In genomic region chr17:69879576-69879975, GRCh38 we compare ENCODE assay signal across 22 cellular contexts.
A peak's percentile ranks its signal among the peaks of the same experiment; 100 is the strongest.
DNase-seq lines count a peak whose midpoint lies in the region; ATAC-seq, FAIRE-seq and TF ChIP-seq lines count a peak whose summit lies in the region.
"Had no signal": no experiment of that assay in that cellular context is flagged by ENCODE, and none has a peak within 500 bp of the region (broad histone marks: within the 10 kb centered on the region; RNA-seq: fewer than 3 reads in every experiment).

No MANE protein-coding gene starts in this region.

- H4K20me1 ChIP-seq in HepG2 (ENCODE audit: insufficient read depth, low read length): no peaks in the 10 kb centered on the region
- no peaks in the 10 kb centered on the region for H4K20me1 ChIP-seq in IMR-90 (ENCODE audit: insufficient read depth, low read length)
- H4K20me1 ChIP-seq: BLaER1 had no signal

- H3K36me3 Mint-ChIP-seq in naive thymus-derived CD8-positive, alpha-beta T cell: no peaks in the 10 kb centered on the region
- H3K36me3 Mint-ChIP-seq: CD4-positive, CD25-positive, alpha-beta regulatory T cell; CD8-positive, alpha-beta T cell had no signal

- peaks cover 86% of the 10 kb centered on the region for H3K9me3 ChIP-seq in HepG2 (ENCODE audit: low read length)
- H3K9me3 ChIP-seq in right lobe of liver: no peaks in the 10 kb centered on the region
- peaks cover 3% of the 10 kb centered on the region; the same call in 1 of the 2 replicates for H3K9me3 ChIP-seq in IMR-90 (ENCODE audit: control insufficient read depth, insufficient read depth, low read length)
- no peaks in the 10 kb centered on the region for H3K9me3 ChIP-seq in pancreas
- H3K9me3 ChIP-seq in right atrium auricular region: no peaks in the 10 kb centered on the region
- H3K9me3 ChIP-seq: BLaER1, Caco-2 had no signal

- CTCF ChIA-PET in HepG2 (lab: Yijun Ruan, JAX; ENCODE audit: low intra/inter-chr PET ratio, low total read pairs) (no interaction called here), IMR-90 (lab: Yijun Ruan, JAX) (interaction anchor here (0.6 to 1.2 kb wide), 2 partner anchors 14 to 270 kb away, joined by 3 read pairs; no protein-coding TSS in a partner anchor)

- no peaks in the 10 kb centered on the region for H3K79me2 ChIP-seq in HepG2 (ENCODE audit: insufficient read depth, low read length)

- no peak for TF ChIP-seq EP300 in HepG2 (IDR thresholded peaks at IDR 0.05; ENCODE audit: low read depth in 2 of 2, low read length in 2 of 2)
- no peak for TF ChIP-seq EP300 in HepG2 (CRISPR knock-in tag; IDR thresholded peaks at IDR 0.05; ENCODE audit: borderline replicate concordance)

- H3K27ac ChIP-seq in HepG2 (ENCODE audit: extremely low read length, insufficient read depth, low read length) (no peak overlapping the region), right lobe of liver (no peak overlapping the region), IMR-90 (ENCODE audit: insufficient read depth, low read length) (no peak overlapping the region), pancreas (no peak overlapping the region), right atrium auricular region (no peak overlapping the region)
- H3K27ac ChIP-seq: BLaER1, C4-2B, GM23248 had no signal

- no peak overlapping the region for H3K56ac ChIP-seq in IMR-90 (ENCODE audit: extremely low read depth, insufficient read depth, low read length)

- no peak overlapping the region for H3K4me3 Mint-ChIP-seq in naive thymus-derived CD8-positive, alpha-beta T cell
- H3K4me3 Mint-ChIP-seq: B cell; CD4-positive, CD25-positive, alpha-beta regulatory T cell; CD8-positive, alpha-beta T cell had no signal

- H4K91ac ChIP-seq in IMR-90 (ENCODE audit: insufficient read depth, low read depth, low read length): no peak overlapping the region

- dilution Hi-C loops in IMR-90 (cut with HindIII; ENCODE audit: low sequenced_read_pairs, unreplicated experiment): no loop called here

- H3K23ac ChIP-seq in IMR-90 (ENCODE audit: low read depth, low read length): no peak overlapping the region

- ATAC-seq in HepG2 (no peak), right lobe of liver (no peak), IMR-90 (ENCODE audit: low read depth) (no peak), pancreas (no peak)
- ATAC-seq in naive thymus-derived CD8-positive, alpha-beta T cell: no peak
- ATAC-seq: CD8-positive, alpha-beta T cell; GM12878 had no signal

- no peaks in the 10 kb centered on the region for H3K4me1 Mint-ChIP-seq in naive thymus-derived CD8-positive, alpha-beta T cell
- H3K4me1 Mint-ChIP-seq: B cell; CD4-positive, CD25-positive, alpha-beta regulatory T cell had no signal

- TF ChIP-seq CTCF in HepG2 (CRISPR knock-in tag; IDR thresholded peaks at IDR 0.05) (no peak), right lobe of liver (IDR thresholded peaks at IDR 0.05) (no peak), IMR-90 (conservative IDR thresholded peaks at IDR 0.05; ENCODE audit: low read depth, low read length) (no peak), pancreas (IDR thresholded peaks at IDR 0.05) (no peak), right atrium auricular region (IDR thresholded peaks at IDR 0.05) (no peak)

- no peaks in the 10 kb centered on the region for H3K79me1 ChIP-seq in IMR-90 (ENCODE audit: low read depth in 1 of 2, low read length in 2 of 2)

- H3K27me3 ChIP-seq in HepG2 (ENCODE audit: control insufficient read depth in 1 of 2, insufficient read depth in 2 of 2, low read length in 2 of 2): no peaks in the 10 kb centered on the region
- H3K27me3 ChIP-seq in right lobe of liver: no peaks in the 10 kb centered on the region
- no peaks in the 10 kb centered on the region for H3K27me3 ChIP-seq in IMR-90 (ENCODE audit: control insufficient read depth, insufficient read depth, low read length)
- H3K27me3 ChIP-seq in pancreas: no peaks in the 10 kb centered on the region
- no peaks in the 10 kb centered on the region for H3K27me3 ChIP-seq in right atrium auricular region
- H3K27me3 ChIP-seq: BLaER1 had no signal

- no peaks in the 10 kb centered on the region for H3K9me1 ChIP-seq in IMR-90 (ENCODE audit: insufficient read depth, low read length)

- H3K9ac ChIP-seq in HepG2 (ENCODE audit: insufficient read depth, low read depth, low read length) (no peak overlapping the region), IMR-90 (ENCODE audit: low read depth, low read length) (no peak overlapping the region)
- H3K9ac ChIP-seq: BLaER1, GM23248 had no signal

- H3K4me1 ChIP-seq in HepG2 (ENCODE audit: insufficient read depth, low read length) (no peaks in the 10 kb centered on the region), right lobe of liver (no peaks in the 10 kb centered on the region), IMR-90 (ENCODE audit: control insufficient read depth, insufficient read depth, low read length) (no peaks in the 10 kb centered on the region), pancreas (no peaks in the 10 kb centered on the region), right atrium auricular region (no peaks in the 10 kb centered on the region)
- H3K4me1 ChIP-seq: BLaER1, Caco-2 had no signal

- peaks cover 0 to 2% (median 1%) of the 10 kb centered on the region in 5 donors for H3K27me3 Mint-ChIP-seq in naive thymus-derived CD8-positive, alpha-beta T cell
- H3K27me3 Mint-ChIP-seq: B cell; CD4-positive, CD25-positive, alpha-beta regulatory T cell had no signal

- H2AFZ ChIP-seq in HepG2 (ENCODE audit: low read length): no peak overlapping the region
- no peak overlapping the region for H2AFZ ChIP-seq in IMR-90 (replicated peaks; ENCODE audit: low read length, poor library complexity)
- H2AFZ ChIP-seq: GM23248 had no signal

- POLR2A ChIA-PET in HepG2 (lab: Yijun Ruan, JAX) (no interaction called here), IMR-90 (lab: Charles Lee; ENCODE audit: unreplicated experiment) (no interaction called here)
- POLR2A ChIA-PET in naive thymus-derived CD8-positive, alpha-beta T cell (lab: Charles Lee): no interaction called here

- H3K27ac Mint-ChIP-seq in naive thymus-derived CD8-positive, alpha-beta T cell: no peak overlapping the region
- H3K27ac Mint-ChIP-seq: B cell; CD4-positive, CD25-positive, alpha-beta regulatory T cell; CD8-positive, alpha-beta T cell had no signal

- no peak overlapping the region for H3K4me3 ChIP-seq in HepG2 (replicated peaks in 1 of 3; ENCODE audit: insufficient read depth in 1 of 3, low read depth in 2 of 3, low read length in 3 of 3)
- no peak overlapping the region for H3K4me3 ChIP-seq in right lobe of liver
- H3K4me3 ChIP-seq in IMR-90 (ENCODE audit: insufficient read depth, low read depth, low read length): no peak overlapping the region
- no peak overlapping the region for H3K4me3 ChIP-seq in pancreas
- no peak overlapping the region for H3K4me3 ChIP-seq in right atrium auricular region
- H3K4me3 ChIP-seq: BLaER1, GM12878, GM23248 had no signal

- no peak overlapping the region for H4K8ac ChIP-seq in IMR-90 (ENCODE audit: low read depth in 2 of 2, low read length in 2 of 2)

- H3K14ac ChIP-seq in IMR-90 (replicated peaks; ENCODE audit: low read depth, low read length): no peak overlapping the region

- FAIRE-seq in HepG2 (lab: Jason Lieb, UNC): no peak
- FAIRE-seq in pancreas (lab: Jason Lieb, UNC): peak; percentile 32
- FAIRE-seq: GM12878, GM19239, H1 had no signal

- no peak overlapping the region for H2BK15ac ChIP-seq in IMR-90 (ENCODE audit: low read depth, low read length)

- no peak overlapping the region for H3K4ac ChIP-seq in IMR-90 (ENCODE audit: low read depth, low read length)

- H3K36me3 ChIP-seq in HepG2 (replicated peaks in 1 of 2; ENCODE audit: control insufficient read depth in 1 of 2, insufficient read depth in 2 of 2, low read length in 2 of 2): no peaks in the 10 kb centered on the region
- no peaks in the 10 kb centered on the region for H3K36me3 ChIP-seq in right lobe of liver
- no peaks in the 10 kb centered on the region for H3K36me3 ChIP-seq in IMR-90 (ENCODE audit: control insufficient read depth, insufficient read depth, low read length)
- H3K36me3 ChIP-seq in pancreas: no peaks in the 10 kb centered on the region
- no peaks in the 10 kb centered on the region for H3K36me3 ChIP-seq in right atrium auricular region
- H3K36me3 ChIP-seq: BLaER1 had no signal

- H2BK20ac ChIP-seq in IMR-90 (ENCODE audit: low read depth, low read length): no peak overlapping the region

- intact Hi-C loops in HepG2 (cut with micrococcal nuclease; ENCODE audit: unreplicated experiment) (no loop called here), right lobe of liver (cut with DNase I) (no loop called here), IMR-90 (cut with micrococcal nuclease) (no loop called here), pancreas (cut with DNase I) (no loop called here)

- H2AK9ac ChIP-seq in IMR-90 (replicated peaks; ENCODE audit: low read depth, low read length, poor library complexity): no peak overlapping the region

- TF ChIP-seq POLR2A in HepG2 (IDR thresholded peaks at IDR 0.05; ENCODE audit: insufficient read depth in 1 of 2, low read depth in 2 of 2, low read length in 2 of 2): no peak
- no peak for TF ChIP-seq POLR2A in right lobe of liver (IDR thresholded peaks at IDR 0.05)
- TF ChIP-seq POLR2A in IMR-90 (IDR thresholded peaks at IDR 0.05; ENCODE audit: low read depth, low read length): no peak

- H2BK5ac ChIP-seq in IMR-90 (ENCODE audit: low read depth, low read length, poor library complexity, severe bottlenecking): no peak overlapping the region

- peaks cover 0 to 4% (median 1%) of the 10 kb centered on the region in 9 donors for H3K9me3 Mint-ChIP-seq in naive thymus-derived CD8-positive, alpha-beta T cell
- H3K9me3 Mint-ChIP-seq: CD8-positive, alpha-beta T cell had no signal

- H3K18ac ChIP-seq in IMR-90 (ENCODE audit: low read depth, low read length): no peak overlapping the region

- BruUV-seq in HepG2 (replicated peaks; lab: Mats Ljungman, UMichigan): no TSS peak
- BruUV-seq in IMR-90 (replicated peaks; lab: Mats Ljungman, UMichigan): no TSS peak

- WGBS in HepG2 (ENCODE audit: low lambda C conversion rate): 2% methylated on average over 1 of the region's 1 CpG
- 40% methylated on average over 1 of the region's 1 CpG for WGBS in right lobe of liver (ENCODE audit: insufficient coverage, low coverage, low lambda C conversion rate, missing lambda C conversion rate)
- no CpG with 5 or more reads among the region's 1 CpG for WGBS in IMR-90 (ENCODE audit: extremely low coverage in 2 of 2, insufficient read length in 1 of 2), 2 experiments
- WGBS in pancreas, 2 donors: 0 to 75% methylated on average over 1 of the region's 1 CpG

- H2AK5ac ChIP-seq in IMR-90 (ENCODE audit: low read depth, low read length): no peak overlapping the region

- in situ Hi-C loops in HepG2 (cut with HindIII; ENCODE audit: extremely low pct_ligation_motif_present, low pct_unique_long_range_greater_than_20kb): loop anchor here (25.0 kb wide), 1 partner anchor 92 kb away; no protein-coding TSS in a partner anchor
- in situ Hi-C loops in IMR-90 (cut with MboI; ENCODE audit: low sequenced_read_pairs): no loop called here

- no peak for TF ChIP-seq RAD21 in HepG2 (CRISPR knock-in tag; IDR thresholded peaks at IDR 0.05)
- TF ChIP-seq RAD21 in IMR-90 (IDR thresholded peaks at IDR 0.05; ENCODE audit: low read length): no peak

- H4K5ac ChIP-seq in IMR-90 (ENCODE audit: low read depth, low read length): no peak overlapping the region

- no peak overlapping the region for H2BK120ac ChIP-seq in IMR-90 (ENCODE audit: low read depth, low read length)

- no peak for DNase-seq in HepG2 (ENCODE audit: low spot score)
- DNase-seq in right lobe of liver: no peak
- DNase-seq in IMR-90: no peak
- no peak for DNase-seq in pancreas
- no peak for DNase-seq in naive thymus-derived CD8-positive, alpha-beta T cell
- no peak for DNase-seq in right atrium auricular region (ENCODE audit: low spot score)
- DNase-seq: 8988T; Caco-2; CD4-positive, CD25-positive, alpha-beta regulatory T cell; CD8-positive, alpha-beta T cell; DMS153; DND-41; GDM1; GM23248; H7; HCEC 1CT had no signal

- H3K4me2 ChIP-seq in HepG2 (ENCODE audit: low read depth, low read length) (no peak overlapping the region), IMR-90 (ENCODE audit: low read depth, low read length) (no peak overlapping the region)
- H3K4me2 ChIP-seq: BLaER1 had no signal
